8 cellular contexts compared by ENCODE assay signal in genomic region chr19:7681336-7682174, GRCh38.
DNase-seq lines count a peak whose midpoint lies in the region; ATAC-seq and TF ChIP-seq lines count a peak whose summit lies in the region.

No MANE protein-coding gene starts in this region.

- peak overlapping the region; percentile 89 for H3K4me3 Mint-ChIP-seq in nephron progenitor cell

- peaks cover 30% of the 10 kb centered on the region for H3K27me3 Mint-ChIP-seq in nephron progenitor cell (ENCODE audit: low read depth, poor library complexity)

- no peak overlapping the region for H3K27ac Mint-ChIP-seq in nephron progenitor cell

- peak overlapping the region; percentile 74 for H3K27ac ChIP-seq in RWPE1

- H3K36me3 Mint-ChIP-seq in nephron progenitor cell (ENCODE audit: low read depth), result peaks cover 29% of the 10 kb centered on the region

- TF ChIP-seq CTCF in RWPE1 (conservative IDR thresholded peaks at IDR 0.05; ENCODE audit: low read depth) (peak; percentile 55), nephron progenitor cell (IDR thresholded peaks at IDR 0.05) (peak; percentile 16)

- ATAC-seq in HG02970 (IDR thresholded peaks at IDR 0.05; ENCODE audit: low FRiP score, unreplicated experiment), result peak; percentile 31
- ATAC-seq in stimulated activated naive CD8-positive, alpha-beta T cell treated with anti-CD3 and anti-CD28 coated beads, Interleukin-15, Interleukin-2, amounts not matched to agents 100 U/mL and 50 U/mL, for 24 hours, result peak; percentile 60

- H3K4me1 Mint-ChIP-seq in nephron progenitor cell, result peaks cover 41% of the 10 kb centered on the region

- CTCF ChIA-PET in RWPE1 (lab: Yijun Ruan, JAX), result interaction anchor here (0.5 to 1.5 kb wide), 21 partner anchors 8 to 351 kb away, joined by 3 to 13 read pairs (median 4); partner anchors contain the start of gene RETN

- DNase-seq in COLO829 (ENCODE audit: low spot score) (peak; percentile 62), RWPE1 (ENCODE audit: low spot score) (peak; percentile 75), fibroblast of the conjunctiva (ENCODE audit: low read depth) (peak; percentile 63), nephron progenitor cell (peak; percentile 75), NCI-H187 (lab: John Stamatoyannopoulos, UW) (no peak)
- peak; percentile 68 for DNase-seq in activated effector memory CD4-positive, alpha-beta T cell treated with Interleukin-2 at 50 U/mL for 16 hours
- peak; percentile 92 for DNase-seq in stimulated activated naive CD8-positive, alpha-beta T cell treated with anti-CD3 and anti-CD28 coated beads, Interleukin-15, Interleukin-2, amounts not matched to agents 100 U/mL and 50 U/mL, for 24 hours

- POLR2A ChIA-PET in RWPE1 (lab: Yijun Ruan, JAX; ENCODE audit: low non-redundant PET), result no interaction called here

- H3K9me3 Mint-ChIP-seq in nephron progenitor cell, result no peaks in the 10 kb centered on the region

Comparison
In these comparisons a context has a peak if more than half of its experiments do, and no peak if none do; other contexts are left out.
1. DNase-seq: peak in COLO829 (single experiment), RWPE1 (single experiment), activated effector memory CD4-positive, alpha-beta T cell treated with Interleukin-2 at 50 U/mL for 16 hours (single experiment), fibroblast of the conjunctiva (single experiment), nephron progenitor cell (single experiment) and stimulated activated naive CD8-positive, alpha-beta T cell treated with anti-CD3 and anti-CD28 coated beads, Interleukin-15, Interleukin-2, amounts not matched to agents 100 U/mL and 50 U/mL, for 24 hours (single experiment); none in NCI-H187 (0 of 2).